35 cellular contexts compared by ENCODE assay signal in genomic region chr1:196405839-196406238, GRCh38.
"Had no signal": no experiment of that assay in that cellular context is flagged by ENCODE, and none has a peak within 500 bp of the region (broad histone marks: within the 10 kb centered on the region; RNA-seq: fewer than 3 reads in every experiment).

No MANE protein-coding gene starts in this region.

- FAIRE-seq: astrocyte, bronchial epithelial cell, frontal cortex had no signal

- DNase-seq: activated CD4-positive, alpha-beta memory T cell treated with anti-CD3 and anti-CD28 coated beads, Interleukin-2, amount 10 ng/mL, durations not matched to agents 7 days and 5 days; activated CD4-positive, alpha-beta T cell treated with anti-CD3 and anti-CD28 coated beads for 36 hours; activated CD4-positive, alpha-beta T cell treated with anti-CD3 and anti-CD28 coated beads, Interleukin-2, amount 10 ng/mL, durations not matched to agents 24 days and 14 days; activated CD4-positive, alpha-beta T cell treated with anti-CD3 and anti-CD28 coated beads, Interleukin-2, amount 50 U/mL, for 4 hours; activated CD4-positive, CD25-positive, alpha-beta regulatory T cell; activated CD4-positive, CD25-positive, alpha-beta regulatory T cell treated with anti-CD3 and anti-CD28 coated beads, Interleukin-2, amount 50 U/mL, for 72 hours; activated CD8-positive, alpha-beta memory T cell treated with anti-CD3 and anti-CD28 coated beads, Interleukin-2, amount 50 U/mL, for 48 hours; activated gamma-delta T cell; activated naive CD4-positive, alpha-beta T cell; activated naive CD4-positive, alpha-beta T cell treated with anti-CD3 and anti-CD28 coated beads, Interleukin-2, amount 10 ng/mL, durations not matched to agents 7 days and 5 days; activated naive CD8-positive, alpha-beta T cell treated with anti-CD3 and anti-CD28 coated beads, Interleukin-2, amount 10 ng/mL, durations not matched to agents 7 days and 5 days; activated T-cell treated with anti-CD3 and anti-CD28 coated beads for 4 hours; activated T-cell treated with anti-CD3 and anti-CD28 coated beads, Interleukin-2, amount 50 U/mL, for 24 hours; activated T-cell treated with anti-CD3 and anti-CD28 coated beads, Interleukin-2, amount 50 U/mL, for 72 hours; amniotic stem cell; anterior cingulate cortex; brain microvascular endothelial cell; cortex of kidney; dermis blood vessel endothelial cell; effector CD4-positive, alpha-beta T cell; effector memory CD8-positive, alpha-beta T cell; foreskin fibroblast; glutamatergic neuron; heart left ventricle; T-helper 1 cell; T-helper 17 cell; T1000; WERI-Rb-1 had no signal

- H3K4me3 Mint-ChIP-seq: activated CD4-positive, alpha-beta memory T cell treated with anti-CD3 and anti-CD28 coated beads, Interleukin-2, amount 10 ng/mL, durations not matched to agents 7 days and 5 days; activated CD4-positive, alpha-beta T cell treated with anti-CD3 and anti-CD28 coated beads for 36 hours; activated CD4-positive, alpha-beta T cell treated with anti-CD3 and anti-CD28 coated beads, Interleukin-2, amount 10 ng/mL, durations not matched to agents 24 days and 14 days; activated naive CD4-positive, alpha-beta T cell treated with anti-CD3 and anti-CD28 coated beads, Interleukin-2, amount 10 ng/mL, durations not matched to agents 7 days and 5 days; activated naive CD8-positive, alpha-beta T cell treated with anti-CD3 and anti-CD28 coated beads, Interleukin-2, amount 10 ng/mL, durations not matched to agents 7 days and 5 days; activated T-cell treated with anti-CD3 and anti-CD28 coated beads, Interleukin-2, amount 50 U/mL, for 24 hours; activated T-cell treated with anti-CD3 and anti-CD28 coated beads, Interleukin-2, amount 50 U/mL, for 72 hours; central memory CD8-positive, alpha-beta T cell; effector memory CD8-positive, alpha-beta T cell; T-helper 17 cell; T-helper 2 cell treated with Interferon-gamma antibody and Interleukin-4, amounts not matched to agents 5 μg/mL and 100 μg/mL, for 36 hours had no signal

- H3K36me3 Mint-ChIP-seq: activated naive CD4-positive, alpha-beta T cell treated with anti-CD3 and anti-CD28 coated beads, Interleukin-2, amount 10 ng/mL, durations not matched to agents 7 days and 5 days; activated naive CD4-positive, alpha-beta T cell treated with anti-CD3 and anti-CD28 coated beads, Interleukin-2, amount 50 U/mL, for 72 hours; activated naive CD8-positive, alpha-beta T cell treated with anti-CD3 and anti-CD28 coated beads, Interleukin-2, amount 10 ng/mL, durations not matched to agents 7 days and 5 days had no signal

- H3K36me3 ChIP-seq: brain microvascular endothelial cell, heart left ventricle, WERI-Rb-1 had no signal

- H3K4me3 ChIP-seq: heart left ventricle had no signal

- H3K9me3 Mint-ChIP-seq: activated CD4-positive, alpha-beta T cell treated with anti-CD3 and anti-CD28 coated beads, Interleukin-2, amount 10 ng/mL, durations not matched to agents 24 days and 14 days; activated naive CD4-positive, alpha-beta T cell treated with anti-CD3 and anti-CD28 coated beads, Interleukin-2, amount 10 ng/mL, durations not matched to agents 7 days and 5 days; activated naive CD8-positive, alpha-beta T cell treated with anti-CD3 and anti-CD28 coated beads, Interleukin-2, amount 10 ng/mL, durations not matched to agents 7 days and 5 days; activated T-cell treated with anti-CD3 and anti-CD28 coated beads, Interleukin-2, amount 50 U/mL, for 24 hours; T-helper 2 cell treated with Interferon-gamma antibody and Interleukin-4, amounts not matched to agents 5 μg/mL and 100 μg/mL, for 36 hours had no signal

- H3K27me3 ChIP-seq: brain microvascular endothelial cell, heart left ventricle had no signal

- ATAC-seq: activated CD4-positive, alpha-beta T cell treated with anti-CD3 and anti-CD28 coated beads for 36 hours; activated naive CD4-positive, alpha-beta T cell treated with anti-CD3 and anti-CD28 coated beads, Interleukin-2, amount 50 U/mL, for 72 hours; activated T-cell treated with anti-CD3 and anti-CD28 coated beads, Interleukin-2, amount 50 U/mL, for 72 hours; effector memory CD8-positive, alpha-beta T cell; heart left ventricle; T-helper 17 cell had no signal

- H3K27ac Mint-ChIP-seq: activated CD4-positive, alpha-beta memory T cell treated with anti-CD3 and anti-CD28 coated beads, Interleukin-2, amount 10 ng/mL, durations not matched to agents 7 days and 5 days; activated CD4-positive, alpha-beta T cell treated with anti-CD3 and anti-CD28 coated beads for 36 hours; activated CD4-positive, alpha-beta T cell treated with anti-CD3 and anti-CD28 coated beads, Interleukin-2, amount 10 ng/mL, durations not matched to agents 24 days and 14 days; activated naive CD4-positive, alpha-beta T cell treated with anti-CD3 and anti-CD28 coated beads, Interleukin-2, amount 10 ng/mL, durations not matched to agents 7 days and 5 days; activated naive CD4-positive, alpha-beta T cell treated with anti-CD3 and anti-CD28 coated beads, Interleukin-2, amount 50 U/mL, for 72 hours; activated naive CD8-positive, alpha-beta T cell treated with anti-CD3 and anti-CD28 coated beads, Interleukin-2, amount 10 ng/mL, durations not matched to agents 7 days and 5 days; activated T-cell treated with anti-CD3 and anti-CD28 coated beads, Interleukin-2, amount 50 U/mL, for 24 hours; activated T-cell treated with anti-CD3 and anti-CD28 coated beads, Interleukin-2, amount 50 U/mL, for 72 hours; effector memory CD8-positive, alpha-beta T cell; T-helper 17 cell; T-helper 2 cell treated with Interferon-gamma antibody and Interleukin-4, amounts not matched to agents 5 μg/mL and 100 μg/mL, for 36 hours had no signal

- H3K27ac ChIP-seq: brain microvascular endothelial cell, epithelial cell of prostate, heart left ventricle, WERI-Rb-1 had no signal

- H3K4me1 Mint-ChIP-seq: activated CD4-positive, alpha-beta T cell treated with anti-CD3 and anti-CD28 coated beads for 36 hours; activated CD4-positive, alpha-beta T cell treated with anti-CD3 and anti-CD28 coated beads, Interleukin-2, amount 10 ng/mL, durations not matched to agents 24 days and 14 days; activated naive CD4-positive, alpha-beta T cell treated with anti-CD3 and anti-CD28 coated beads, Interleukin-2, amount 10 ng/mL, durations not matched to agents 7 days and 5 days; activated naive CD8-positive, alpha-beta T cell treated with anti-CD3 and anti-CD28 coated beads, Interleukin-2, amount 10 ng/mL, durations not matched to agents 7 days and 5 days; central memory CD8-positive, alpha-beta T cell had no signal

- H3K9me3 ChIP-seq: heart left ventricle had no signal

- H3K27me3 Mint-ChIP-seq: activated CD4-positive, alpha-beta memory T cell treated with anti-CD3 and anti-CD28 coated beads, Interleukin-2, amount 10 ng/mL, durations not matched to agents 7 days and 5 days; activated CD4-positive, alpha-beta T cell treated with anti-CD3 and anti-CD28 coated beads for 36 hours; activated CD4-positive, alpha-beta T cell treated with anti-CD3 and anti-CD28 coated beads, Interleukin-2, amount 10 ng/mL, durations not matched to agents 24 days and 14 days; activated naive CD4-positive, alpha-beta T cell treated with anti-CD3 and anti-CD28 coated beads, Interleukin-2, amount 10 ng/mL, durations not matched to agents 7 days and 5 days; activated naive CD8-positive, alpha-beta T cell treated with anti-CD3 and anti-CD28 coated beads, Interleukin-2, amount 10 ng/mL, durations not matched to agents 7 days and 5 days; activated T-cell treated with anti-CD3 and anti-CD28 coated beads, Interleukin-2, amount 50 U/mL, for 24 hours; central memory CD8-positive, alpha-beta T cell; effector memory CD8-positive, alpha-beta T cell; T-helper 17 cell had no signal
